ENCODE assay signal across 8 cellular contexts in the genomic region with DNA sequence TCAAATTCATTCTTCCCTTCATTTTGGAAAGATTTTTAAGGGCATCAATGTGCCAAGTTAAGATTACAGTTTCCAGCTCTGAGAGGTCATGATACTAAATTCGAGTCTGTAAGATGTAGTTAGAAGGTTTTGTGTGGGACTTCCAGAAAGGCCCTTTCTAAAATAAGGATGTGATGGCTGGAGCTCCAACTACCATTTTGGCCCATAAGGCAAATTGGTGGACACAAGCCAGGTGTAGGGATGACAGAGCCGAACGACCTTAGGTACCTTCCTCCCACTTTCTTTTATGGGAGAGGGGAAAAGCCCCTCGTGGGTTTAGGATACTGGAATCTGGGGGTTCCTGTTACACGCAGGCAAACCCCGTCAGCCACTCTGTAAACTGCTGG. TPM values are rescaled to one million over a fixed set of nuclear protein-coding genes. Genes with fewer than 3 reads are reported as not detected.
A peak's percentile ranks its signal among the peaks of the same experiment; 100 is the strongest.
DNase-seq lines count a peak whose midpoint lies in the region; ATAC-seq and TF ChIP-seq lines count a peak whose summit lies in the region.

No MANE protein-coding gene starts in this region.

- H3K4me3 Mint-ChIP-seq in activated T-cell treated with anti-CD3 and anti-CD28 coated beads, Interleukin-2, amount 50 U/mL, for 24 hours = peak overlapping the region; percentile 96
- peak overlapping the region; percentile 99 for H3K4me3 Mint-ChIP-seq in activated naive CD8-positive, alpha-beta T cell

- H3K27me3 Mint-ChIP-seq in activated T-cell treated with anti-CD3 and anti-CD28 coated beads, Interleukin-2, amount 50 U/mL, for 24 hours = peaks cover 12% of the 10 kb centered on the region
- H3K27me3 Mint-ChIP-seq in activated naive CD8-positive, alpha-beta T cell = no peaks in the 10 kb centered on the region

- H3K36me3 ChIP-seq in left lung = no peaks in the 10 kb centered on the region
- no peaks in the 10 kb centered on the region for H3K36me3 ChIP-seq in thymus (ENCODE audit: control insufficient read depth, insufficient read depth)

- WGBS in thymus = 38% methylated on average over 6 of the region's 6 CpGs

- no peak for TF ChIP-seq CTCF in left lung (IDR thresholded peaks at IDR 0.05)

- DNase-seq in activated T-cell treated with anti-CD3 and anti-CD28 coated beads, Interleukin-2, amount 50 U/mL, for 24 hours = no peak
- no peak for DNase-seq in activated T-cell treated with anti-CD3 and anti-CD28 coated beads, Interleukin-2, amount 50 U/mL, for 1 hour
- DNase-seq in left lung (no peak), NCI-H187 (lab: John Stamatoyannopoulos, UW) (no peak)

- peaks cover 1% of the 10 kb centered on the region for H3K9me3 Mint-ChIP-seq in activated T-cell treated with anti-CD3 and anti-CD28 coated beads, Interleukin-2, amount 50 U/mL, for 24 hours
- H3K9me3 Mint-ChIP-seq in activated naive CD8-positive, alpha-beta T cell (ENCODE audit: low read depth) = no peaks in the 10 kb centered on the region

- peak overlapping the region; percentile 82 to 85 for H3K27ac ChIP-seq in left lung
- no peak overlapping the region for H3K27ac ChIP-seq in thymus (ENCODE audit: low read depth)

- intact Hi-C loops in left lung (cut with DNase I) = no loop called here

- H3K27me3 ChIP-seq in left lung (no peaks in the 10 kb centered on the region), thymus (ENCODE audit: control insufficient read depth, insufficient read depth) (peaks cover 5% of the 10 kb centered on the region)

- peaks cover 1 to 2% of the 10 kb centered on the region in 2 donors for H3K9me3 ChIP-seq in left lung
- no peaks in the 10 kb centered on the region for H3K9me3 ChIP-seq in thymus (ENCODE audit: control insufficient read depth)

- H3K4me1 ChIP-seq in left lung (peaks cover 5 to 23% of the 10 kb centered on the region in 2 donors), thymus (ENCODE audit: control insufficient read depth, insufficient read depth, low read length) (peaks cover 6% of the 10 kb centered on the region)

- peaks cover 22% of the 10 kb centered on the region for H3K4me1 Mint-ChIP-seq in activated T-cell treated with anti-CD3 and anti-CD28 coated beads, Interleukin-2, amount 50 U/mL, for 24 hours (ENCODE audit: low read depth)
- peaks cover 24% of the 10 kb centered on the region for H3K4me1 Mint-ChIP-seq in activated naive CD8-positive, alpha-beta T cell (ENCODE audit: low read depth)

- peak overlapping the region; percentile 95 for H3K27ac Mint-ChIP-seq in activated T-cell treated with anti-CD3 and anti-CD28 coated beads, Interleukin-2, amount 50 U/mL, for 24 hours
- H3K27ac Mint-ChIP-seq in activated naive CD8-positive, alpha-beta T cell = peak overlapping the region; percentile 96

- ATAC-seq in left lung = no peak
- no peak for ATAC-seq in HG03196 (IDR thresholded peaks at IDR 0.05; ENCODE audit: unreplicated experiment)
- ATAC-seq in GM21619 (IDR thresholded peaks at IDR 0.05; ENCODE audit: unreplicated experiment) = no peak

- H3K4me3 ChIP-seq in left lung (peak overlapping the region; percentile 72), thymus (ENCODE audit: low read length) (peak overlapping the region; percentile 77)

- peaks cover 13% of the 10 kb centered on the region for H3K36me3 Mint-ChIP-seq in activated T-cell treated with anti-CD3 and anti-CD28 coated beads, Interleukin-2, amount 50 U/mL, for 24 hours (ENCODE audit: low read depth)
- no peaks in the 10 kb centered on the region for H3K36me3 Mint-ChIP-seq in activated naive CD8-positive, alpha-beta T cell

RNA-seq across cellular contexts. Expression of gene PTPDC1, which starts 54.3 kb away (rescaled TPM):
- 10 to 100 TPM in 1 of 2 donors, 1 to 10 TPM in 1; 9.2 to 10.3 TPM for total RNA-seq in left lung
- 3.9 TPM for polyA plus RNA-seq in thymus
